Comparison of ENCODE assay signal across 16 cellular contexts in genomic region chr2:173574713-173575112, GRCh38.
DNase-seq lines count a peak whose midpoint lies in the region; ATAC-seq, FAIRE-seq and TF ChIP-seq lines count a peak whose summit lies in the region.
"Had no signal": no experiment of that assay in that cellular context is flagged by ENCODE, and none has a peak within 500 bp of the region (broad histone marks: within the 10 kb centered on the region; RNA-seq: fewer than 3 reads in every experiment).

No MANE protein-coding gene starts in this region.

- no peak overlapping the region for H3K9ac ChIP-seq in Loucy (ENCODE audit: low read depth, low read length, poor library complexity, severe bottlenecking)

- DNase-seq in EL: peak; percentile 60
- peak; percentile 84 for DNase-seq in bronchial epithelial cell (ENCODE audit: low read depth)
- peak; percentile 72 for DNase-seq in kidney tubule cell (ENCODE audit: low spot score)
- DNase-seq in nucleus accumbens (lab: John Stamatoyannopoulos, UW): no peak
- DNase-seq in NCI-H2107 (lab: John Stamatoyannopoulos, UW): no peak
- DNase-seq: activated CD4-positive, CD25-positive, alpha-beta regulatory T cell treated with anti-CD3 and anti-CD28 coated beads, Interleukin-2, amount 50 U/mL, for 72 hours; BE2C; body of pancreas; DMS153; dorsolateral prefrontal cortex; NCI-H1048; NCI-H2171; psoas muscle had no signal

- H3K36me3 ChIP-seq in Loucy (ENCODE audit: insufficient read depth, low read length): no peaks in the 10 kb centered on the region
- H3K36me3 ChIP-seq in bronchial epithelial cell (ENCODE audit: control insufficient read depth, insufficient read depth, low read length): no peaks in the 10 kb centered on the region
- H3K36me3 ChIP-seq: BE2C had no signal

- no peaks in the 10 kb centered on the region for H3K79me2 ChIP-seq in Loucy (ENCODE audit: insufficient read depth, low read length)

- no peaks in the 10 kb centered on the region for H3K9me2 ChIP-seq in Loucy (replicated peaks; ENCODE audit: low read depth, low read length)

- no peaks in the 10 kb centered on the region for H3K9me3 ChIP-seq in Loucy (ENCODE audit: insufficient read depth, low read depth, low read length)
- H3K9me3 ChIP-seq: BE2C, body of pancreas, psoas muscle had no signal

- H3K27me3 ChIP-seq in Loucy (ENCODE audit: insufficient read depth, low read length, poor library complexity, severe bottlenecking) (no peaks in the 10 kb centered on the region), bronchial epithelial cell (ENCODE audit: control insufficient read depth, insufficient read depth, low read length) (no peaks in the 10 kb centered on the region)
- H3K27me3 ChIP-seq: BE2C, body of pancreas had no signal

- H3F3A ChIP-seq in Loucy (ENCODE audit: low read depth): no peaks in the 10 kb centered on the region

- no peak overlapping the region for H3K4me3 ChIP-seq in Loucy (ENCODE audit: low read length, poor library complexity, severe bottlenecking)
- no peak overlapping the region for H3K4me3 ChIP-seq in bronchial epithelial cell (ENCODE audit: low read depth, low read length)
- H3K4me3 ChIP-seq: body of pancreas, dorsolateral prefrontal cortex, psoas muscle had no signal

- ATAC-seq in HG02588 (IDR thresholded peaks at IDR 0.05; ENCODE audit: unreplicated experiment) (no peak), GM21825 (IDR thresholded peaks at IDR 0.05; ENCODE audit: unreplicated experiment) (no peak)
- ATAC-seq: body of pancreas, psoas muscle had no signal

- H3K4me1 ChIP-seq in Loucy (ENCODE audit: insufficient read depth, low read length, poor library complexity, severe bottlenecking): peaks cover 8% of the 10 kb centered on the region
- H3K4me1 ChIP-seq: BE2C had no signal

- FAIRE-seq in bronchial epithelial cell (lab: Jason Lieb, UNC): no peak

- no peaks in the 10 kb centered on the region for H4K20me1 ChIP-seq in Loucy (ENCODE audit: insufficient read depth, low read length, poor library complexity, severe bottlenecking)

- TF ChIP-seq CTCF in Loucy (conservative IDR thresholded peaks at IDR 0.05; ENCODE audit: low read length): no peak
- TF ChIP-seq CTCF in bronchial epithelial cell (IDR thresholded peaks at IDR 0.05; ENCODE audit: insufficient read depth, low read length, severe bottlenecking): no peak

- 0 out of 2 replicates have a peak overlapping the region, but pooled peaks have one; percentile 25 for H2AFZ ChIP-seq in Loucy (ENCODE audit: low read length)

- H3K4me2 ChIP-seq in Loucy (ENCODE audit: low read depth, low read length, poor library complexity, severe bottlenecking): no peak overlapping the region

Comparison
In these comparisons a context has a peak if more than half of its experiments do, and no peak if none do; other contexts are left out.
1. DNase-seq: peak in EL (single experiment), bronchial epithelial cell (single experiment) and kidney tubule cell (single experiment); none in nucleus accumbens (0 of 56) and NCI-H2107 (single experiment).